ENCODE assay signal across 8 cellular contexts in the genomic region with DNA sequence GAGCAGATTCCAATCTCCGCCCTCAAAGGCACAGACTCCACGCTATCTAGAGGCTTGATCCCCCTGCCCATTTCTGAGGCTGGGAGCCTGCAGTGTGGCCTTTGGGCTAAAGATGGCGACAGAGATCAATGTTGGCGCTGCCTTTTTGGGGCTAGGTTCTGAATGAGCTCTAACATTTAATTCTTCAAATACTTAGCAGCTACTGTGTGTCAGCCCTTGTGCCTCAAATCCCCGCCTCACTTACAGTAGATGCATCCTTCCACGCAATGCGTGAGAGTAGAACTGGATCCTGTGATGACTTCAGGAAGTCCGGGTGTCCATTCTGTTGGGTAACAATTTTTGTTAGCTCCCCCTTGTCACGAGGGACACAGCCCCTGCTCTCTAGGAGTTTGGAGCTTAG. TPM values are rescaled to one million over a fixed set of nuclear protein-coding genes. Genes with fewer than 3 reads are reported as not detected.
DNase-seq lines count a peak whose midpoint lies in the region; ATAC-seq and TF ChIP-seq lines count a peak whose summit lies in the region.

No MANE protein-coding gene starts in this region.

- H3K27ac ChIP-seq in A673 (ENCODE audit: low read depth, low read length, poor library complexity, severe bottlenecking) (no peak overlapping the region), foreskin keratinocyte (peak overlapping the region; percentile 99), psoas muscle (no peak overlapping the region)

- H3K36me3 ChIP-seq in A673 (ENCODE audit: insufficient read depth, low read length, poor library complexity, severe bottlenecking) (no peaks in the 10 kb centered on the region), psoas muscle (ENCODE audit: insufficient read depth in 1 of 2, low read depth in 1 of 2) (no peaks in the 10 kb centered on the region)

- 40 to 53% (median 49%) methylated on average over 9 of the region's 9 CpGs for WGBS in psoas muscle, 3 donors

- POLR2A ChIA-PET in A673 (lab: Charles Lee; ENCODE audit: low non-redundant PET) = no interaction called here

- H3K27me3 ChIP-seq in A673 (replicated peaks; ENCODE audit: insufficient read depth, low read depth, low read length, poor library complexity) (peaks cover 2% of the 10 kb centered on the region), foreskin keratinocyte (no peaks in the 10 kb centered on the region), psoas muscle (ENCODE audit: insufficient read depth in 3 of 3, low read length in 2 of 3) (peaks cover 0 to 3% (median 2%) of the 10 kb centered on the region in 3 donors)

- no peak overlapping the region for H3K4me3 ChIP-seq in A673 (ENCODE audit: low read depth, low read length, poor library complexity, severe bottlenecking)
- no peak overlapping the region for H3K4me3 ChIP-seq in psoas muscle

- intact Hi-C loops in A673 (cut with micrococcal nuclease; ENCODE audit: unreplicated experiment) (loop anchor here (2.0 kb wide), 1 partner anchor 119 kb away; no protein-coding TSS in a partner anchor), psoas muscle (cut with DNase I) (no loop called here)

- ATAC-seq in GM18907 (IDR thresholded peaks at IDR 0.05; ENCODE audit: unreplicated experiment) = peak; percentile 46
- ATAC-seq in foreskin keratinocyte = peak; percentile 2
- peak in 1 of 4 donors; percentile 54 for ATAC-seq in psoas muscle
- ATAC-seq in HG02571 (IDR thresholded peaks at IDR 0.05; ENCODE audit: unreplicated experiment) = no peak

- DNase-seq in A673 (ENCODE audit: low spot score) = peak; percentile 59
- DNase-seq in NCI-H226 = peak; percentile 37
- peak; percentile 32 for DNase-seq in activated T-cell treated with anti-CD3 and anti-CD28 coated beads for 4 hours
- DNase-seq in foreskin keratinocyte = peak in 1 of 2 donors; percentile 30
- no peak for DNase-seq in psoas muscle
- no peak for DNase-seq in EL

- no TSS peak for BruUV-seq in A673 (replicated peaks; lab: Mats Ljungman, UMichigan)

- peak; percentile 83 for TF ChIP-seq CTCF in A673 (conservative IDR thresholded peaks at IDR 0.05; ENCODE audit: low read depth, low read length)
- peak; percentile 93 for TF ChIP-seq CTCF in foreskin keratinocyte (conservative IDR thresholded peaks at IDR 0.05)
- peak; percentile 37 for TF ChIP-seq CTCF in psoas muscle (IDR thresholded peaks at IDR 0.05)

- no peaks in the 10 kb centered on the region for H3K9me3 ChIP-seq in A673 (ENCODE audit: low read depth, low read length, poor library complexity, severe bottlenecking)
- H3K9me3 ChIP-seq in psoas muscle = no peaks in the 10 kb centered on the region

- CTCF ChIA-PET in A673 (lab: Charles Lee) = interaction anchor here (0.5 to 1.9 kb wide), 9 partner anchors 21 to 1438 kb away, joined by 3 to 16 read pairs (median 4); no protein-coding TSS in a partner anchor

- no peaks in the 10 kb centered on the region for H3K4me1 ChIP-seq in A673 (ENCODE audit: insufficient read depth, low read length, poor library complexity, severe bottlenecking)
- peaks cover 23% of the 10 kb centered on the region for H3K4me1 ChIP-seq in foreskin keratinocyte
- H3K4me1 ChIP-seq in psoas muscle = no peaks in the 10 kb centered on the region

RNA-seq across cellular contexts. Expression of a gene that starts 12.4 kb away (rescaled TPM):
- total RNA-seq in A673 (2021) = not detected in 2 replicates
- total RNA-seq in foreskin keratinocyte = not detected in 2 replicates
- polyA plus RNA-seq in foreskin keratinocyte = 0.12 TPM in 1 of 2 replicates, not detected in the other
- total RNA-seq in psoas muscle = not detected
- polyA plus RNA-seq in psoas muscle = not detected

RNA-seq across cellular contexts. Expression of a gene that starts 21.1 kb away (rescaled TPM):
- not detected in 2 replicates for total RNA-seq in A673 (2021)
- 0.67 and 0.88 TPM in 2 replicates for total RNA-seq in foreskin keratinocyte
- polyA plus RNA-seq in foreskin keratinocyte = 0.50 and 0.60 TPM in 2 replicates
- total RNA-seq in psoas muscle = not detected
- not detected for polyA plus RNA-seq in psoas muscle

RNA-seq across cellular contexts. Expression of a gene that starts 27.5 kb away (rescaled TPM):
- total RNA-seq in A673 (2021) (not detected in 2 replicates), foreskin keratinocyte (not detected in 2 replicates), psoas muscle (not detected)
- polyA plus RNA-seq in foreskin keratinocyte (not detected in 2 replicates), psoas muscle (not detected)

RNA-seq across cellular contexts. Expression of a gene that starts 47.3 kb away (rescaled TPM):
- total RNA-seq in A673 (2021) = not detected in 2 replicates
- 20.8 and 28.9 TPM in 2 replicates for total RNA-seq in foreskin keratinocyte
- 20.4 and 29.6 TPM in 2 replicates for polyA plus RNA-seq in foreskin keratinocyte
- 1 to 10 TPM in 1 of 4 donors, under 1 TPM in 2, not detected in 1; 0.19 to 2.0 (median 0.24) TPM for total RNA-seq in psoas muscle
- polyA plus RNA-seq in psoas muscle = under 1 TPM; 0.09 to 0.53 (median 0.23) TPM

Comparison
In these comparisons a context has a peak if more than half of its experiments do, and no peak if none do; other contexts are left out.
1. DNase-seq: peak in A673 (single experiment), NCI-H226 (single experiment) and activated T-cell treated with anti-CD3 and anti-CD28 coated beads for 4 hours (single experiment); none in psoas muscle (0 of 2) and EL (single experiment).
2. CTCF ChIP-seq: peak in every context shown above with its lines; median percentile 93 in foreskin keratinocyte; 83 in A673; 37 in psoas muscle.